In genomic region chr3:137764001-137764433, GRCh38 we compare ENCODE assay signal across 10 cellular contexts. TPM values are rescaled to one million over a fixed set of nuclear protein-coding genes. Genes with fewer than 3 reads are reported as not detected.
A peak's percentile ranks its signal among the peaks of the same experiment; 100 is the strongest.
DNase-seq lines count a peak whose midpoint lies in the region; ATAC-seq and TF ChIP-seq lines count a peak whose summit lies in the region.
"Had no signal": no experiment of that assay in that cellular context is flagged by ENCODE, and none has a peak within 500 bp of the region (broad histone marks: within the 10 kb centered on the region; RNA-seq: fewer than 3 reads in every experiment).

SOX14 (plus strand) TSS chr3:137764315; CDS start chr3:137764785, 470 bp downstream.

- peak within 1 kb of the TSS; percentile 80 for H3K4me3 Mint-ChIP-seq in Caco-2 (ENCODE audit: unreplicated experiment)
- H3K4me3 Mint-ChIP-seq in H9 = peak within 1 kb of the TSS; percentile 63 to 86
- H3K4me3 Mint-ChIP-seq in activated T-helper 1 cell treated with anti-CD3 and anti-CD28 coated beads, Interleukin-12 subunit alpha, Interleukin-12 subunit beta, Interleukin-2, Interleukin-4 antibody, amounts not matched to agents 30 ng/mL and 10 ng/mL and 1 ng/mL, durations not matched to agents 14 hours and 24 hours and 36 hours = peak within 1 kb of the TSS; percentile 33
- H3K4me3 Mint-ChIP-seq: T-helper 1 cell treated with Interleukin-12 subunit alpha and Interleukin-12 subunit beta and Interleukin-4 antibody, amounts not matched to agents 30 μg/mL and 1 μg/mL, for 36 hours had no signal

- no peaks in the 10 kb centered on the region for H3K4me1 Mint-ChIP-seq in Caco-2 (ENCODE audit: low read depth, unreplicated experiment)
- peaks cover 77 to 86% of the 10 kb centered on the region in 2 experiments for H3K4me1 Mint-ChIP-seq in H9
- H3K4me1 Mint-ChIP-seq in activated T-helper 1 cell treated with anti-CD3 and anti-CD28 coated beads, Interleukin-12 subunit alpha, Interleukin-12 subunit beta, Interleukin-2, Interleukin-4 antibody, amounts not matched to agents 30 ng/mL and 10 ng/mL and 1 ng/mL, durations not matched to agents 14 hours and 24 hours and 36 hours (ENCODE audit: low read depth) = no peaks in the 10 kb centered on the region

- TF ChIP-seq CTCF in Caco-2 (IDR thresholded peaks at IDR 0.05; ENCODE audit: insufficient read depth in 1 of 2, low read depth in 1 of 2, low read length in 1 of 2, severe bottlenecking in 1 of 2, unreplicated experiment in 1 of 2) = no peak
- TF ChIP-seq CTCF in H9 (conservative IDR thresholded peaks at IDR 0.05) = no peak
- no peak for TF ChIP-seq CTCF in lower lobe of right lung (IDR thresholded peaks at IDR 0.05)

- peak within 1 kb of the TSS; percentile 64 for H3K4me2 ChIP-seq in H9 (ENCODE audit: insufficient read depth, insufficient read length, low read length)

- H3K27ac ChIP-seq in H9 (ENCODE audit: insufficient read length, low read depth, low read length) (no peak within 1 kb of the TSS), lower lobe of right lung (no peak within 1 kb of the TSS)

- H3K36me3 Mint-ChIP-seq in Caco-2 (ENCODE audit: insufficient read depth, unreplicated experiment) (no peaks in the 10 kb centered on the region), H9 (ENCODE audit: insufficient read depth in 1 of 3, low read depth in 3 of 3) (peaks cover 0 to 1% (median 0%) of the 10 kb centered on the region in 3 experiments; a peak in 1 of 7 replicates)
- H3K36me3 Mint-ChIP-seq in activated T-helper 1 cell treated with anti-CD3 and anti-CD28 coated beads, Interleukin-12 subunit alpha, Interleukin-12 subunit beta, Interleukin-2, Interleukin-4 antibody, amounts not matched to agents 30 ng/mL and 10 ng/mL and 1 ng/mL, durations not matched to agents 14 hours and 24 hours and 36 hours (ENCODE audit: low read depth) = no peaks in the 10 kb centered on the region

- no peak within 1 kb of the TSS for H3K56ac ChIP-seq in H9 (ENCODE audit: insufficient read length, low read depth, low read length)

- no peak within 1 kb of the TSS for H3T11ph ChIP-seq in H9 (ENCODE audit: low read length)

- H2BK15ac ChIP-seq in H9 (ENCODE audit: low read depth, low read length) = no peak within 1 kb of the TSS

- H3K4me1 ChIP-seq in Caco-2 (no peaks in the 10 kb centered on the region), H9 (ENCODE audit: insufficient read depth, low read length) (0 out of 2 replicates have a peak, but pooled peaks cover under 1% of the 10 kb centered on the region), lower lobe of right lung (peaks cover 32% of the 10 kb centered on the region)

- peaks cover 3% of the 10 kb centered on the region for H4K20me1 ChIP-seq in H9 (ENCODE audit: control insufficient read depth, insufficient read depth, insufficient read length)

- H3K4me3 ChIP-seq in Caco-2 (ENCODE audit: low read depth, low read length) = peak within 1 kb of the TSS; percentile 22
- H3K4me3 ChIP-seq in lower lobe of right lung = peak within 1 kb of the TSS; percentile 23

- H2AK5ac ChIP-seq in H9 (ENCODE audit: insufficient read length, low read length) = no peak within 1 kb of the TSS

- POLR2A ChIA-PET in Caco-2 (lab: Charles Lee) = no interaction called here

- H3K23me2 ChIP-seq in H9 (ENCODE audit: insufficient read length, low read depth, low read length, poor library complexity, severe bottlenecking) = peaks cover 19% of the 10 kb centered on the region

- no peaks in the 10 kb centered on the region for H3K79me1 ChIP-seq in H9 (ENCODE audit: insufficient read depth, low read depth, low read length, poor library complexity, severe bottlenecking)

- BruUV-seq in Caco-2 (replicated peaks; lab: Mats Ljungman, UMichigan) = no TSS peak

- peak; percentile 69 to 73 for ATAC-seq in lower lobe of right lung
- ATAC-seq in GM18867 (IDR thresholded peaks at IDR 0.05; ENCODE audit: unreplicated experiment) = no peak
- ATAC-seq in HG02852 (IDR thresholded peaks at IDR 0.05; ENCODE audit: unreplicated experiment) = no peak
- ATAC-seq in HG03280 (IDR thresholded peaks at IDR 0.05; ENCODE audit: unreplicated experiment) = no peak

- H3K9me3 ChIP-seq in Caco-2 (no peaks in the 10 kb centered on the region), H9 (ENCODE audit: control insufficient read depth, low read depth, low read length) (no peaks in the 10 kb centered on the region), lower lobe of right lung (no peaks in the 10 kb centered on the region)

- H3K27me3 Mint-ChIP-seq in Caco-2 (ENCODE audit: insufficient read depth, unreplicated experiment) (peaks cover 23% of the 10 kb centered on the region), H9 (ENCODE audit: low read depth) (peaks cover 100% of the 10 kb centered on the region)
- peaks cover 66% of the 10 kb centered on the region for H3K27me3 Mint-ChIP-seq in activated T-helper 1 cell treated with anti-CD3 and anti-CD28 coated beads, Interleukin-12 subunit alpha, Interleukin-12 subunit beta, Interleukin-2, Interleukin-4 antibody, amounts not matched to agents 30 ng/mL and 10 ng/mL and 1 ng/mL, durations not matched to agents 14 hours and 24 hours and 36 hours (ENCODE audit: insufficient read depth)

- no peaks in the 10 kb centered on the region for H3K79me2 ChIP-seq in H9 (ENCODE audit: insufficient read depth, low read length)

- peak; percentile 82 to 86 for DNase-seq in Caco-2
- DNase-seq in H9 = peak; percentile 98
- DNase-seq in activated T-helper 1 cell treated with anti-CD3 and anti-CD28 coated beads, Interleukin-12 subunit alpha, Interleukin-12 subunit beta, Interleukin-2, Interleukin-4 antibody, amounts not matched to agents 30 ng/mL and 10 ng/mL and 1 ng/mL, durations not matched to agents 14 hours and 24 hours and 36 hours (ENCODE audit: low spot score) = no peak
- peak; percentile 72 for DNase-seq in lower lobe of right lung
- DNase-seq in activated effector memory CD4-positive, alpha-beta T cell treated with anti-CD3 and anti-CD28 coated beads, Interleukin-2, amount 50 U/mL, for 16 hours = no peak
- DNase-seq: KBM-7 had no signal

- no peak within 1 kb of the TSS; the same call in 1 of the 2 replicates for H3K14ac ChIP-seq in H9 (ENCODE audit: insufficient read depth, low read length)

- WGBS in H9 (ENCODE audit: extremely low coverage, insufficient read length, low lambda C conversion rate) = no CpG with 5 or more reads among the region's 30 CpGs

- H3K9ac ChIP-seq in H9 (ENCODE audit: extremely low read depth, insufficient read length, low read length) = no peak within 1 kb of the TSS

- H3K36me3 ChIP-seq in Caco-2 (ENCODE audit: control insufficient read depth, insufficient read depth, low read length) (no peaks in the 10 kb centered on the region), lower lobe of right lung (no peaks in the 10 kb centered on the region)

- H2BK120ac ChIP-seq in H9 (ENCODE audit: low read depth, low read length, poor library complexity, severe bottlenecking) = no peak within 1 kb of the TSS

- H3K4ac ChIP-seq in H9 (ENCODE audit: low read depth, low read length) = no peak within 1 kb of the TSS

- H3K23ac ChIP-seq in H9 (ENCODE audit: insufficient read length, low read depth, low read length) = no peak within 1 kb of the TSS

- no peak within 1 kb of the TSS for H2BK12ac ChIP-seq in H9 (ENCODE audit: insufficient read length, low read depth, low read length)

- peak within 1 kb of the TSS; percentile 30 for H3K18ac ChIP-seq in H9 (ENCODE audit: insufficient read length, low read depth, low read length)

- H3K27me3 ChIP-seq in Caco-2 (replicated peaks; ENCODE audit: control insufficient read depth, insufficient read depth, low read length) (no peaks in the 10 kb centered on the region; the same call in 1 of the 2 replicates), H9 (ENCODE audit: insufficient read depth, low read length) (peaks cover 86% of the 10 kb centered on the region), lower lobe of right lung (ENCODE audit: low read depth) (peaks cover 98% of the 10 kb centered on the region)

- CTCF ChIA-PET in Caco-2 (lab: Charles Lee) = no interaction called here

- H4K91ac ChIP-seq in H9 (ENCODE audit: insufficient read length, low read depth, low read length) = no peak within 1 kb of the TSS

- no peak within 1 kb of the TSS for H4K5ac ChIP-seq in H9 (ENCODE audit: insufficient read length, low read depth, low read length)

- H2AFZ ChIP-seq in H9 (ENCODE audit: low read length) = no peak within 1 kb of the TSS

- no peak within 1 kb of the TSS for H4K8ac ChIP-seq in H9 (replicated peaks; ENCODE audit: insufficient read length, low read depth, low read length)

- intact Hi-C loops in Caco-2 (cut with micrococcal nuclease; ENCODE audit: unreplicated experiment) (no loop called here), lower lobe of right lung (cut with DNase I) (no loop called here)
- intact Hi-C loops in activated T-helper 1 cell treated with anti-CD3 and anti-CD28 coated beads, Interleukin-12 subunit alpha, Interleukin-12 subunit beta, Interleukin-2, Interleukin-4 antibody, amounts not matched to agents 30 ng/mL and 10 ng/mL and 1 ng/mL, durations not matched to agents 14 hours and 24 hours and 36 hours (cut with micrococcal nuclease) = no loop called here

- no peak within 1 kb of the TSS for H2BK20ac ChIP-seq in H9 (ENCODE audit: low read depth, low read length, poor library complexity, severe bottlenecking)

- H3K9me3 Mint-ChIP-seq in Caco-2 (ENCODE audit: unreplicated experiment) (no peaks in the 10 kb centered on the region), H9 (peaks cover 0 to 2% of the 10 kb centered on the region in 2 experiments; a peak in 2 of 5 replicates)
- peaks cover 6% of the 10 kb centered on the region for H3K9me3 Mint-ChIP-seq in activated T-helper 1 cell treated with anti-CD3 and anti-CD28 coated beads, Interleukin-12 subunit alpha, Interleukin-12 subunit beta, Interleukin-2, Interleukin-4 antibody, amounts not matched to agents 30 ng/mL and 10 ng/mL and 1 ng/mL, durations not matched to agents 14 hours and 24 hours and 36 hours

- H2BK5ac ChIP-seq in H9 (ENCODE audit: insufficient read length, low read length) = no peak within 1 kb of the TSS

- H3K27ac Mint-ChIP-seq in Caco-2 (ENCODE audit: unreplicated experiment) (no peak within 1 kb of the TSS), H9 (no peak within 1 kb of the TSS)
- H3K27ac Mint-ChIP-seq in activated T-helper 1 cell treated with anti-CD3 and anti-CD28 coated beads, Interleukin-12 subunit alpha, Interleukin-12 subunit beta, Interleukin-2, Interleukin-4 antibody, amounts not matched to agents 30 ng/mL and 10 ng/mL and 1 ng/mL, durations not matched to agents 14 hours and 24 hours and 36 hours = peak within 1 kb of the TSS; percentile 29

RNA-seq across cellular contexts. Expression of gene SOX14, which starts in this region (rescaled TPM):
- not detected in 2 replicates for total RNA-seq in Caco-2 (2022)
- total RNA-seq in H9 (2021) = 0.35 and 0.57 TPM in 2 replicates
- total RNA-seq in activated T-helper 1 cell treated with anti-CD3 and anti-CD28 coated beads, Interleukin-12 subunit alpha, Interleukin-12 subunit beta, Interleukin-2, Interleukin-4 antibody, amounts not matched to agents 30 ng/mL and 10 ng/mL and 1 ng/mL, durations not matched to agents 14 hours and 24 hours and 36 hours = not detected in 2 replicates
- not detected for total RNA-seq in lower lobe of right lung

Comparison
In these comparisons a context has a peak if more than half of its experiments do, and no peak if none do; other contexts are left out.
1. Peak in DNase-seq and H3K4me3 ChIP-seq in Caco-2; RNA of the gene not detected or under 1 TPM.
2. Peak in DNase-seq and H3K4me2 ChIP-seq in H9; RNA of the gene not detected or under 1 TPM.
3. Peak in DNase-seq, ATAC-seq and H3K4me3 ChIP-seq in lower lobe of right lung; RNA of the gene not detected or under 1 TPM.